In genomic region chr20:38875170-38875993, GRCh38 we compare ENCODE assay signal across 10 cellular contexts. TPM values are rescaled to one million over a fixed set of nuclear protein-coding genes. Genes with fewer than 3 reads are reported as not detected.
DNase-seq lines count a peak whose midpoint lies in the region; ATAC-seq, FAIRE-seq and TF ChIP-seq lines count a peak whose summit lies in the region.
"Had no signal": no experiment of that assay in that cellular context is flagged by ENCODE, and none has a peak within 500 bp of the region (broad histone marks: within the 10 kb centered on the region; RNA-seq: fewer than 3 reads in every experiment).

No MANE protein-coding gene starts in this region.

- intact Hi-C loops in upper lobe of right lung (cut with DNase I) = no loop called here

- no peak for TF ChIP-seq CTCF in upper lobe of right lung (IDR thresholded peaks at IDR 0.05)

- peak; percentile 80 for DNase-seq in activated CD8-positive, alpha-beta memory T cell treated with anti-CD3 and anti-CD28 coated beads for 24 hours
- DNase-seq in inferior parietal cortex (ENCODE audit: extremely low spot score) (peak; percentile 52), upper lobe of right lung (no peak), islet precursor cell (no peak), frontal cortex (ENCODE audit: low spot score in 2 of 2) (no peak)

- peak overlapping the region; percentile 71 for H3K27ac ChIP-seq in upper lobe of right lung

- H3K4me3 ChIP-seq in GM08714 (ENCODE audit: low read length) (peak overlapping the region; percentile 6; the same call in 1 of the 2 replicates), upper lobe of right lung (no peak overlapping the region)

- FAIRE-seq in frontal cortex (lab: Jason Lieb, UNC) = no peak
- FAIRE-seq: endometrium, H1 had no signal

- H3K27me3 ChIP-seq in upper lobe of right lung = no peaks in the 10 kb centered on the region

- H3K9me3 ChIP-seq in upper lobe of right lung = no peaks in the 10 kb centered on the region

- H3K36me3 ChIP-seq in upper lobe of right lung = no peaks in the 10 kb centered on the region

- peaks cover 38% of the 10 kb centered on the region for H3K4me1 ChIP-seq in upper lobe of right lung

- ATAC-seq in GM21360 (IDR thresholded peaks at IDR 0.05; ENCODE audit: unreplicated experiment) (peak; percentile 50), HG03571 (IDR thresholded peaks at IDR 0.05; ENCODE audit: unreplicated experiment) (peak; percentile 44), upper lobe of right lung (peak; percentile 56)

RNA-seq across cellular contexts. Expression of gene FAM83D, which starts 50.8 kb away (rescaled TPM):
- total RNA-seq in upper lobe of right lung (2.0 TPM), frontal cortex (2.4 TPM)

Comparison
In these comparisons a context has a peak if more than half of its experiments do, and no peak if none do; other contexts are left out.
1. DNase-seq: peak in activated CD8-positive, alpha-beta memory T cell treated with anti-CD3 and anti-CD28 coated beads for 24 hours (single experiment) and inferior parietal cortex (single experiment); none in upper lobe of right lung (single experiment), islet precursor cell (single experiment) and frontal cortex (0 of 2).
2. Peak in every context shown above with its lines, with median percentiles within 50 percentile points of each other: ATAC-seq.